1 cellular context compared by ENCODE assay signal in genomic region chr3:155675094-155675493, GRCh38.
TF ChIP-seq lines count a peak whose summit lies in the region.

No MANE protein-coding gene starts in this region.

TF ChIP-seq in H1, 55 proteins besides CTCF, POLR2A, EP300 and RAD21 (continued from another document):
- TF ChIP-seq CHD7 (IDR thresholded peaks at IDR 0.05; ENCODE audit: insufficient replicate concordance, low read length), result no peak
- no peak for TF ChIP-seq CHD1 (IDR thresholded peaks at IDR 0.05; ENCODE audit: low read depth, low read length)
- TF ChIP-seq SIX5 (IDR thresholded peaks at IDR 0.05; ENCODE audit: low read depth, low read length), result no peak
